ENCODE assay signal across 8 cellular contexts in the genomic region with DNA sequence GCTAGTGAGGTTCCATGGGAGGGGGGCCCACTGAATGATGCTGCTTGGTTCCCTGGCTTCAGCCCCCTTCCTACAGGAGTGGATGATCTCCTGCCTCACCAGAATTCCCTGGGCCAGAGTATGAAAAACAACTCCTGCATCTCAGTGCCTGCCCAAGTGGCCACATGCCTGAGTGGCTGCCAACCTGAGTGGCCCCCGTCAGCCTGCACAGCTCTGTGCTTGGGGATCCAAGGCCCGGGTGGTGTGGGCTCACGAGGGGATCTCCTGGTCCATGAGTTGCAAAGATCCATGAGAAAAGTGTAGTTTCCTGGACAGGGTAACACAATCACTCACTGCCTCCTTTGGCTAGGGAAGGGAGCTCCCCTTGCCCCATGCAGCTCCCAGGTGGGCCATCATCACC. TPM values are rescaled to one million over a fixed set of nuclear protein-coding genes. Genes with fewer than 3 reads are reported as not detected.
"Had no signal": no experiment of that assay in that cellular context is flagged by ENCODE, and none has a peak within 500 bp of the region (broad histone marks: within the 10 kb centered on the region; RNA-seq: fewer than 3 reads in every experiment).

No MANE protein-coding gene starts in this region.

- FAIRE-seq: GM12878, GM12891, GM12892, GM18507, GM19239 had no signal

- H3K4me3 ChIP-seq: GM12878 had no signal

- DNase-seq: GDM1, GF-D8 had no signal

- ATAC-seq: GM12878 had no signal

RNA-seq across cellular contexts. Expression of a gene that starts 17.1 kb away (rescaled TPM):
- total RNA-seq: G401 had no signal
